In genomic region chr4:9691221-9692065, GRCh38 we compare ENCODE assay signal across 9 cellular contexts.
DNase-seq lines count a peak whose midpoint lies in the region; ATAC-seq, FAIRE-seq and TF ChIP-seq lines count a peak whose summit lies in the region.
"Had no signal": no experiment of that assay in that cellular context is flagged by ENCODE, and none has a peak within 500 bp of the region (broad histone marks: within the 10 kb centered on the region; RNA-seq: fewer than 3 reads in every experiment).

No MANE protein-coding gene starts in this region.

- H3K9me3 ChIP-seq in HepG2 (ENCODE audit: low read length): no peaks in the 10 kb centered on the region

- intact Hi-C loops in HepG2 (cut with micrococcal nuclease; ENCODE audit: unreplicated experiment): no loop called here

- BruUV-seq in HepG2 (replicated peaks; lab: Mats Ljungman, UMichigan): no TSS peak

- peak overlapping the region; percentile 93 for H3K4me2 ChIP-seq in HepG2 (ENCODE audit: low read depth, low read length)

- TF ChIP-seq CTCF in HepG2 (CRISPR knock-in tag; IDR thresholded peaks at IDR 0.05): no peak

- H4K20me1 ChIP-seq in HepG2 (ENCODE audit: insufficient read depth, low read length): no peaks in the 10 kb centered on the region

- CTCF ChIA-PET in HepG2 (lab: Yijun Ruan, JAX; ENCODE audit: low intra/inter-chr PET ratio, low total read pairs): no interaction called here

- no peak for TF ChIP-seq EP300 in HepG2 (IDR thresholded peaks at IDR 0.05; ENCODE audit: low read depth in 2 of 2, low read length in 2 of 2)
- TF ChIP-seq EP300 in HepG2 (CRISPR knock-in tag; IDR thresholded peaks at IDR 0.05; ENCODE audit: borderline replicate concordance): no peak

- no peak for FAIRE-seq in HepG2 (lab: Jason Lieb, UNC)
- FAIRE-seq: G401.6 had no signal

- no peaks in the 10 kb centered on the region for H3K27me3 ChIP-seq in HepG2 (ENCODE audit: control insufficient read depth in 1 of 2, insufficient read depth in 2 of 2, low read length in 2 of 2)

- DNase-seq in A172 (ENCODE audit: low spot score) (peak; percentile 43), NCI-H226 (peak; percentile 85), dermis microvascular lymphatic vessel endothelial cell (ENCODE audit: low read depth in 2 of 2) (peak; percentile 72 to 88), HepG2 (ENCODE audit: low spot score) (peak; percentile 83)
- DNase-seq in activated CD4-positive, alpha-beta T cell treated with anti-CD3 and anti-CD28 coated beads, Interleukin-2, amount 50 U/mL, for 4 hours: peak; percentile 86
- DNase-seq in stimulated activated CD4-positive, alpha-beta T cell treated with anti-CD3 and anti-CD28 coated beads, Interleukin-2, amount 100 ng/mL, for 24 hours: peak; percentile 88 to 91

- peak overlapping the region; percentile 21 for H3K27ac ChIP-seq in HepG2 (ENCODE audit: extremely low read length, insufficient read depth, low read length)

- H3K79me2 ChIP-seq in HepG2 (ENCODE audit: insufficient read depth, low read length): no peaks in the 10 kb centered on the region

- in situ Hi-C loops in HepG2 (cut with HindIII; ENCODE audit: extremely low pct_ligation_motif_present, low pct_unique_long_range_greater_than_20kb): no loop called here

- TF ChIP-seq RAD21 in HepG2 (CRISPR knock-in tag; IDR thresholded peaks at IDR 0.05): no peak

- peak overlapping the region; percentile 64; the same call in 1 of the 2 replicates for H3K9ac ChIP-seq in HepG2 (ENCODE audit: insufficient read depth, low read depth, low read length)

- TF ChIP-seq POLR2A in HepG2 (IDR thresholded peaks at IDR 0.05; ENCODE audit: insufficient read depth in 1 of 2, low read depth in 2 of 2, low read length in 2 of 2): 0 out of 4 replicates have a peak, but pooled peaks of 1 of the 2 experiments have one; percentile 39

- ATAC-seq in GM18870 (IDR thresholded peaks at IDR 0.05; ENCODE audit: unreplicated experiment) (peak; percentile 97), HG03139 (IDR thresholded peaks at IDR 0.05; ENCODE audit: unreplicated experiment) (peak; percentile 100), HepG2 (peak; percentile 100)

- POLR2A ChIA-PET in HepG2 (lab: Yijun Ruan, JAX): interaction anchor here (1.3 to 1.4 kb wide), 2 partner anchors 430 to 539 kb away, joined by 4 to 5 read pairs; no protein-coding TSS in a partner anchor

- peak overlapping the region; percentile 62 to 77 (median 71) for H3K4me3 ChIP-seq in HepG2 (replicated peaks in 1 of 3; ENCODE audit: insufficient read depth in 1 of 3, low read depth in 2 of 3, low read length in 3 of 3)

- H3K36me3 ChIP-seq in HepG2 (replicated peaks in 1 of 2; ENCODE audit: control insufficient read depth in 1 of 2, insufficient read depth in 2 of 2, low read length in 2 of 2): no peaks in the 10 kb centered on the region

- 1% methylated on average over 16 of the region's 57 CpGs for WGBS in HepG2 (ENCODE audit: low lambda C conversion rate)

- no peak overlapping the region for H2AFZ ChIP-seq in HepG2 (ENCODE audit: low read length)

- H3K4me1 ChIP-seq in HepG2 (ENCODE audit: insufficient read depth, low read length): peaks cover 11% of the 10 kb centered on the region; the same call in 1 of the 2 replicates

TF ChIP-seq in HepG2, 621 proteins besides CTCF, POLR2A, EP300 and RAD21 (continues in another document):
- TF ChIP-seq GABPB1 (CRISPR knock-in tag; IDR thresholded peaks at IDR 0.05) (peak; percentile 61), ZNF768 (CRISPR knock-in tag; IDR thresholded peaks at IDR 0.05) (no peak), SP1 (IDR thresholded peaks at IDR 0.05) (no peak), SP1 (CRISPR knock-in tag; IDR thresholded peaks at IDR 0.05) (peak; percentile 48; the same call in 1 of the 2 replicates), ZFP91 (CRISPR knock-in tag; IDR thresholded peaks at IDR 0.05; ENCODE audit: borderline replicate concordance) (0 out of 2 replicates have a peak, but pooled peaks have one; percentile 41), ZKSCAN1 (IDR thresholded peaks at IDR 0.05; ENCODE audit: low read length) (no peak), SCMH1 (CRISPR knock-in tag; IDR thresholded peaks at IDR 0.05; ENCODE audit: borderline replicate concordance) (no peak), SP5 (CRISPR knock-in tag; IDR thresholded peaks at IDR 0.05; ENCODE audit: borderline replicate concordance, low read depth) (peak; percentile 47; the same call in 1 of the 2 replicates), ZFY (CRISPR knock-in tag; IDR thresholded peaks at IDR 0.05) (peak; percentile 71), HNRNPLL (IDR thresholded peaks at IDR 0.05; ENCODE audit: low read depth, low read length, poor library complexity, severe bottlenecking) (peak; percentile 63), ZBED4 (CRISPR knock-in tag; IDR thresholded peaks at IDR 0.05; ENCODE audit: borderline replicate concordance) (peak; percentile 35; the same call in 1 of the 2 replicates), SMAD3 (CRISPR knock-in tag; IDR thresholded peaks at IDR 0.05) (no peak), ZFP62 (CRISPR knock-in tag; IDR thresholded peaks at IDR 0.05) (no peak), MXD4 (CRISPR knock-in tag; IDR thresholded peaks at IDR 0.05) (0 out of 2 replicates have a peak, but pooled peaks have one; percentile 32), ASH2L (IDR thresholded peaks at IDR 0.05; ENCODE audit: insufficient read length, low read depth, low read length) (no peak), YEATS4 (CRISPR knock-in tag; IDR thresholded peaks at IDR 0.05; ENCODE audit: borderline replicate concordance) (peak; percentile 72), ZNF205 (CRISPR knock-in tag; IDR thresholded peaks at IDR 0.05) (no peak), HOXA7 (CRISPR knock-in tag; IDR thresholded peaks at IDR 0.05) (no peak), ZNF574 (CRISPR knock-in tag; IDR thresholded peaks at IDR 0.05) (peak; percentile 42; the same call in 1 of the 2 replicates), SAP130 (CRISPR knock-in tag; IDR thresholded peaks at IDR 0.05; ENCODE audit: low read depth) (peak; percentile 37; the same call in 1 of the 2 replicates), CENPT (CRISPR knock-in tag; IDR thresholded peaks at IDR 0.05; ENCODE audit: low read depth) (no peak), PHF8 (CRISPR knock-in tag; IDR thresholded peaks at IDR 0.05) (peak; percentile 48; the same call in 1 of the 2 replicates)

Comparison
In these comparisons a context has a peak if more than half of its experiments do, and no peak if none do; other contexts are left out.
1. Peak in every context shown above with its lines: DNase-seq, ATAC-seq, H3K4me3 ChIP-seq and H3K27ac ChIP-seq.